35 cellular contexts compared by ENCODE assay signal in the genomic region with DNA sequence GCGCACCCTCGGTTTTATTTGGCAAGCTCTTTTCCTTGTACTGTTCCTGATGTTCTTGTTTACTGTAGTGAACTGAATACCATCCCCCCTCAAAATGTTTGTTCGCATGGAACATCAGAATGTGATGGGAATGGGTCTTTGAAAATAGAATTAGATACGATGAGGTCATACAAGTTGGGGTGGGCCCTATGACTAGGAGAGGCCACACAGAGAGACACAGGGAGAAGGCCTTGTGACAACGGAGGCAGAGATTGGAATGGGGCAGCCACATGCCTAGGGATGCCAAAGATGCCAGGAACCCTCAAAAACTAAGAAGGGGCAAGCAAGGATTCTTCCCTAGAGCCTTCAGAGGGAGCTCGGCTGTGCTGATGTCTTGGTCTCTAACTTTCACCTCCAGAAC.
"Had no signal": no experiment of that assay in that cellular context is flagged by ENCODE, and none has a peak within 500 bp of the region (broad histone marks: within the 10 kb centered on the region; RNA-seq: fewer than 3 reads in every experiment).

No MANE protein-coding gene starts in this region.

- H3K27ac ChIP-seq: KMS-11 had no signal

- H3K4me3 ChIP-seq: MG63 had no signal

- H3K9ac ChIP-seq: KMS-11 had no signal

- H3K27me3 ChIP-seq: MG63 had no signal

- DNase-seq: Karpas-422, Kasumi-1, MG63, MM.1S, MV-4-11, NCI-H1048, NCI-H1092, NCI-H1092 treated with DMSO at 0.1 percent for 48 hours, NCI-H1105, NCI-H1105 treated with DMSO at 0.1 percent for 48 hours, NCI-H1417, NCI-H1436, NCI-H1436 treated with DMSO at 0.1 percent for 48 hours, NCI-H146, NCI-H1694, NCI-H1694 treated with DMSO at 0.1 percent for 48 hours, NCI-H187, NCI-H187 treated with DMSO at 0.1 percent for 48 hours, NCI-H1930, NCI-H2029, NCI-H2029 treated with DMSO at 0.1 percent for 48 hours, NCI-H2081, NCI-H2081 treated with DMSO at 0.1 percent for 48 hours, NCI-H2107, NCI-H2171, NCI-H2171 treated with DMSO at 0.1 percent for 48 hours, NCI-H2227 treated with DMSO at 0.1 percent for 48 hours, NCI-H226, NCI-H345, NCI-H446, NCI-H446 treated with DMSO at 0.1 percent for 48 hours, NCI-H510A, NCI-H510A treated with DMSO at 0.1 percent for 48 hours, NCI-H524 had no signal

- H3K9me3 ChIP-seq: MG63 had no signal

- H3K36me3 ChIP-seq: MG63 had no signal

- H3K4me2 ChIP-seq: KMS-11 had no signal
